In genomic region chr13:75469087-75469486, GRCh38 we compare ENCODE assay signal across 2 cellular contexts.
A peak's percentile ranks its signal among the peaks of the same experiment; 100 is the strongest.
TF ChIP-seq lines count a peak whose summit lies in the region.

No MANE protein-coding gene starts in this region.

TF ChIP-seq in HEK293, 187 proteins besides CTCF, POLR2A, EP300 and RAD21 (continued from another document):
- TF ChIP-seq SETDB1 (IDR thresholded peaks at IDR 0.05; ENCODE audit: insufficient read length, low read length) (peak; percentile 43), ZNF658 (tag by site-specific recombination; IDR thresholded peaks at IDR 0.05) (no peak), ZNF549 (tag by site-specific recombination; IDR thresholded peaks at IDR 0.05) (no peak), TRIM28 (IDR thresholded peaks at IDR 0.05; ENCODE audit: borderline replicate concordance, low read length) (peak; percentile 68; the same call in 1 of the 2 replicates), GLIS1 (tag by site-specific recombination; IDR thresholded peaks at IDR 0.05) (peak; percentile 37; the same call in 1 of the 2 replicates), ZNF26 (tag by site-specific recombination; IDR thresholded peaks at IDR 0.05) (no peak), ZNF114 (tag by site-specific recombination; IDR thresholded peaks at IDR 0.05) (no peak), ZBTB44 (tag by site-specific recombination; IDR thresholded peaks at IDR 0.05) (peak; percentile 65), ZBTB17 (tag by site-specific recombination; IDR thresholded peaks at IDR 0.05) (peak; percentile 32; the same call in 1 of the 2 replicates), ZNF792 (tag by site-specific recombination; IDR thresholded peaks at IDR 0.05) (no peak), ZNF169 (tag by site-specific recombination; IDR thresholded peaks at IDR 0.05) (no peak)
- TF ChIP-seq, protein P1, sequence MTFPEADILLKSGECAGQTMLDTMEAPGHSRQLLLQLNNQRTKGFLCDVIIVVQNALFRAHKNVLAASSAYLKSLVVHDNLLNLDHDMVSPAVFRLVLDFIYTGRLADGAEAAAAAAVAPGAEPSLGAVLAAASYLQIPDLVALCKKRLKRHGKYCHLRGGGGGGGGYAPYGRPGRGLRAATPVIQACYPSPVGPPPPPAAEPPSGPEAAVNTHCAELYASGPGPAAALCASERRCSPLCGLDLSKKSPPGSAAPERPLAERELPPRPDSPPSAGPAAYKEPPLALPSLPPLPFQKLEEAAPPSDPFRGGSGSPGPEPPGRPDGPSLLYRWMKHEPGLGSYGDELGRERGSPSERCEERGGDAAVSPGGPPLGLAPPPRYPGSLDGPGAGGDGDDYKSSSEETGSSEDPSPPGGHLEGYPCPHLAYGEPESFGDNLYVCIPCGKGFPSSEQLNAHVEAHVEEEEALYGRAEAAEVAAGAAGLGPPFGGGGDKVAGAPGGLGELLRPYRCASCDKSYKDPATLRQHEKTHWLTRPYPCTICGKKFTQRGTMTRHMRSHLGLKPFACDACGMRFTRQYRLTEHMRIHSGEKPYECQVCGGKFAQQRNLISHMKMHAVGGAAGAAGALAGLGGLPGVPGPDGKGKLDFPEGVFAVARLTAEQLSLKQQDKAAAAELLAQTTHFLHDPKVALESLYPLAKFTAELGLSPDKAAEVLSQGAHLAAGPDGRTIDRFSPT (tag by site-specific recombination; IDR thresholded peaks at IDR 0.05): no peak
- TF ChIP-seq, protein P2, sequence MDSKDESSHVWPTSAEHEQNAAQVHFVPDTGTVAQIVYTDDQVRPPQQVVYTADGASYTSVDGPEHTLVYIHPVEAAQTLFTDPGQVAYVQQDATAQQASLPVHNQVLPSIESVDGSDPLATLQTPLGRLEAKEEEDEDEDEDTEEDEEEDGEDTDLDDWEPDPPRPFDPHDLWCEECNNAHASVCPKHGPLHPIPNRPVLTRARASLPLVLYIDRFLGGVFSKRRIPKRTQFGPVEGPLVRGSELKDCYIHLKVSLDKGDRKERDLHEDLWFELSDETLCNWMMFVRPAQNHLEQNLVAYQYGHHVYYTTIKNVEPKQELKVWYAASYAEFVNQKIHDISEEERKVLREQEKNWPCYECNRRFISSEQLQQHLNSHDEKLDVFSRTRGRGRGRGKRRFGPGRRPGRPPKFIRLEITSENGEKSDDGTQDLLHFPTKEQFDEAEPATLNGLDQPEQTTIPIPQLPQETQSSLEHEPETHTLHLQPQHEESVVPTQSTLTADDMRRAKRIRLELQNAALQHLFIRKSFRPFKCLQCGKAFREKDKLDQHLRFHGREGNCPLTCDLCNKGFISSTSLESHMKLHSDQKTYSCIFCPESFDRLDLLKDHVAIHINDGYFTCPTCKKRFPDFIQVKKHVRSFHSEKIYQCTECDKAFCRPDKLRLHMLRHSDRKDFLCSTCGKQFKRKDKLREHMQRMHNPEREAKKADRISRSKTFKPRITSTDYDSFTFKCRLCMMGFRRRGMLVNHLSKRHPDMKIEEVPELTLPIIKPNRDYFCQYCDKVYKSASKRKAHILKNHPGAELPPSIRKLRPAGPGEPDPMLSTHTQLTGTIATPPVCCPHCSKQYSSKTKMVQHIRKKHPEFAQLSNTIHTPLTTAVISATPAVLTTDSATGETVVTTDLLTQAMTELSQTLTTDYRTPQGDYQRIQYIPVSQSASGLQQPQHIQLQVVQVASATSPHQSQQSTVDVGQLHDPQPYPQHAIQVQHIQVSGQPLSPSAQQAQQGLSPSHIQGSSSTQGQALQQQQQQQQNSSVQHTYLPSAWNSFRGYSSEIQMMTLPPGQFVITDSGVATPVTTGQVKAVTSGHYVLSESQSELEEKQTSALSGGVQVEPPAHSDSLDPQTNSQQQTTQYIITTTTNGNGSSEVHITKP (tag by site-specific recombination; IDR thresholded peaks at IDR 0.05): no peak

TF ChIP-seq in GM12878, 131 proteins besides CTCF, POLR2A, EP300 and RAD21:
- TF ChIP-seq, protein P3, sequence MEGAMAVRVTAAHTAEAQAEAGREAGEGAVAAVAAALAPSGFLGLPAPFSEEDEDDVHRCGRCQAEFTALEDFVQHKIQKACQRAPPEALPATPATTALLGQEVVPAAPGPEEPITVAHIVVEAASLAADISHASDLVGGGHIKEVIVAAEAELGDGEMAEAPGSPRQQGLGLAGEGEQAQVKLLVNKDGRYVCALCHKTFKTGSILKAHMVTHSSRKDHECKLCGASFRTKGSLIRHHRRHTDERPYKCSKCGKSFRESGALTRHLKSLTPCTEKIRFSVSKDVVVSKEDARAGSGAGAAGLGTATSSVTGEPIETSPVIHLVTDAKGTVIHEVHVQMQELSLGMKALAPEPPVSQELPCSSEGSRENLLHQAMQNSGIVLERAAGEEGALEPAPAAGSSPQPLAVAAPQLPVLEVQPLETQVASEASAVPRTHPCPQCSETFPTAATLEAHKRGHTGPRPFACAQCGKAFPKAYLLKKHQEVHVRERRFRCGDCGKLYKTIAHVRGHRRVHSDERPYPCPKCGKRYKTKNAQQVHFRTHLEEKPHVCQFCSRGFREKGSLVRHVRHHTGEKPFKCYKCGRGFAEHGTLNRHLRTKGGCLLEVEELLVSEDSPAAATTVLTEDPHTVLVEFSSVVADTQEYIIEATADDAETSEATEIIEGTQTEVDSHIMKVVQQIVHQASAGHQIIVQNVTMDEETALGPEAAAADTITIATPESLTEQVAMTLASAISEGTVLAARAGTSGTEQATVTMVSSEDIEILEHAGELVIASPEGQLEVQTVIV (IDR thresholded peaks at IDR 0.05; ENCODE audit: borderline replicate concordance, partially characterized antibody): no peak
- no peak for TF ChIP-seq TAF1 (IDR thresholded peaks at IDR 0.05; ENCODE audit: borderline replicate concordance, low read depth, low read length)
- TF ChIP-seq, protein P4, sequence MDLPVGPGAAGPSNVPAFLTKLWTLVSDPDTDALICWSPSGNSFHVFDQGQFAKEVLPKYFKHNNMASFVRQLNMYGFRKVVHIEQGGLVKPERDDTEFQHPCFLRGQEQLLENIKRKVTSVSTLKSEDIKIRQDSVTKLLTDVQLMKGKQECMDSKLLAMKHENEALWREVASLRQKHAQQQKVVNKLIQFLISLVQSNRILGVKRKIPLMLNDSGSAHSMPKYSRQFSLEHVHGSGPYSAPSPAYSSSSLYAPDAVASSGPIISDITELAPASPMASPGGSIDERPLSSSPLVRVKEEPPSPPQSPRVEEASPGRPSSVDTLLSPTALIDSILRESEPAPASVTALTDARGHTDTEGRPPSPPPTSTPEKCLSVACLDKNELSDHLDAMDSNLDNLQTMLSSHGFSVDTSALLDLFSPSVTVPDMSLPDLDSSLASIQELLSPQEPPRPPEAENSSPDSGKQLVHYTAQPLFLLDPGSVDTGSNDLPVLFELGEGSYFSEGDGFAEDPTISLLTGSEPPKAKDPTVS (IDR thresholded peaks at IDR 0.05; ENCODE audit: low read depth, low read length): no peak
- TF ChIP-seq POU2F2 (IDR thresholded peaks at IDR 0.05; ENCODE audit: borderline replicate concordance, low read depth, low read length): peak; percentile 19; the same call in 1 of the 3 replicates
